20 cellular contexts compared by ENCODE assay signal in genomic region chr15:43277231-43277823, GRCh38.
"Had no signal": no experiment of that assay in that cellular context is flagged by ENCODE, and none has a peak within 500 bp of the region (broad histone marks: within the 10 kb centered on the region; RNA-seq: fewer than 3 reads in every experiment).

No MANE protein-coding gene starts in this region.

- H3K27me3 ChIP-seq: body of pancreas had no signal

- H3K27me3 Mint-ChIP-seq: activated naive CD8-positive, alpha-beta T cell treated with anti-CD3 and anti-CD28 coated beads for 36 hours had no signal

- H3K36me3 ChIP-seq: heart left ventricle had no signal

- H3K27ac ChIP-seq: body of pancreas, epithelial cell of prostate, heart left ventricle had no signal

- H3K4me3 ChIP-seq: body of pancreas, heart left ventricle, lung had no signal

- ATAC-seq: body of pancreas; effector memory CD8-positive, alpha-beta T cell; heart left ventricle; left colon; naive thymus-derived CD4-positive, alpha-beta T cell; stimulated activated naive CD8-positive, alpha-beta T cell treated with anti-CD3 and anti-CD28 coated beads, Interleukin-15, Interleukin-2, amounts not matched to agents 100 U/mL and 50 U/mL, for 24 hours; WTC11 had no signal

- H3K36me3 Mint-ChIP-seq: activated naive CD8-positive, alpha-beta T cell treated with anti-CD3 and anti-CD28 coated beads for 36 hours; immature natural killer cell; WTC11 had no signal

- DNase-seq: activated CD4-positive, alpha-beta memory T cell treated with anti-CD3 and anti-CD28 coated beads, Interleukin-2, amount 10 ng/mL, durations not matched to agents 7 days and 5 days; activated CD4-positive, alpha-beta T cell treated with anti-CD3 and anti-CD28 coated beads for 4 hours; activated gamma-delta T cell; activated naive CD8-positive, alpha-beta T cell treated with anti-CD3 and anti-CD28 coated beads for 36 hours; activated T-cell treated with anti-CD3 and anti-CD28 coated beads, Interleukin-2, amount 50 U/mL, for 48 hours; amygdala; body of pancreas; effector memory CD8-positive, alpha-beta T cell; heart left ventricle; immature natural killer cell; left colon; naive thymus-derived CD4-positive, alpha-beta T cell; stimulated activated CD4-positive, alpha-beta T cell treated with anti-CD3 and anti-CD28 coated beads, Interleukin-4, amount 100 ng/mL, for 1 hour; stimulated activated naive CD8-positive, alpha-beta T cell treated with anti-CD3 and anti-CD28 coated beads, Interleukin-15, Interleukin-2, amounts not matched to agents 100 U/mL and 50 U/mL, for 24 hours; trophoblast cell had no signal

- H3K4me1 ChIP-seq: body of pancreas had no signal

- H3K27ac Mint-ChIP-seq: activated CD4-positive, alpha-beta memory T cell treated with anti-CD3 and anti-CD28 coated beads, Interleukin-2, amount 10 ng/mL, durations not matched to agents 7 days and 5 days; activated naive CD8-positive, alpha-beta T cell treated with anti-CD3 and anti-CD28 coated beads for 36 hours; dendritic cell treated with granulocyte-macrophage colony-stimulating factor and Interleukin-4, amounts not matched to agents 40 ng/mL and 50 ng/mL, for 4 days; effector memory CD8-positive, alpha-beta T cell; immature natural killer cell; naive thymus-derived CD4-positive, alpha-beta T cell; T-helper 1 cell treated with Interleukin-12 subunit alpha and Interleukin-12 subunit beta and Interleukin-4 antibody, amounts not matched to agents 30 μg/mL and 1 μg/mL, for 36 hours; WTC11 had no signal

- H3K9me3 Mint-ChIP-seq: activated CD4-positive, alpha-beta memory T cell treated with anti-CD3 and anti-CD28 coated beads, Interleukin-2, amount 10 ng/mL, durations not matched to agents 7 days and 5 days; activated naive CD8-positive, alpha-beta T cell treated with anti-CD3 and anti-CD28 coated beads for 36 hours; dendritic cell treated with granulocyte-macrophage colony-stimulating factor and Interleukin-4, amounts not matched to agents 40 ng/mL and 50 ng/mL, for 4 days; effector memory CD8-positive, alpha-beta T cell; WTC11 had no signal

- H3K4me3 Mint-ChIP-seq: activated CD4-positive, alpha-beta memory T cell treated with anti-CD3 and anti-CD28 coated beads, Interleukin-2, amount 10 ng/mL, durations not matched to agents 7 days and 5 days; activated naive CD8-positive, alpha-beta T cell treated with anti-CD3 and anti-CD28 coated beads for 36 hours; dendritic cell treated with granulocyte-macrophage colony-stimulating factor and Interleukin-4, amounts not matched to agents 40 ng/mL and 50 ng/mL, for 4 days; effector memory CD8-positive, alpha-beta T cell; immature natural killer cell; naive thymus-derived CD4-positive, alpha-beta T cell; T-helper 1 cell treated with Interleukin-12 subunit alpha and Interleukin-12 subunit beta and Interleukin-4 antibody, amounts not matched to agents 30 μg/mL and 1 μg/mL, for 36 hours; WTC11 had no signal

- H3K4me1 Mint-ChIP-seq: activated CD4-positive, alpha-beta memory T cell treated with anti-CD3 and anti-CD28 coated beads, Interleukin-2, amount 10 ng/mL, durations not matched to agents 7 days and 5 days; activated naive CD8-positive, alpha-beta T cell treated with anti-CD3 and anti-CD28 coated beads for 36 hours; immature natural killer cell; WTC11 had no signal

- H3K9me3 ChIP-seq: body of pancreas had no signal
